ENCODE assay signal across 18 cellular contexts in genomic region chr13:65990684-65991083, GRCh38.
DNase-seq lines count a peak whose midpoint lies in the region; ATAC-seq, FAIRE-seq and TF ChIP-seq lines count a peak whose summit lies in the region.
"Had no signal": no experiment of that assay in that cellular context is flagged by ENCODE, and none has a peak within 500 bp of the region (broad histone marks: within the 10 kb centered on the region; RNA-seq: fewer than 3 reads in every experiment).

No MANE protein-coding gene starts in this region.

- H3K36me3 ChIP-seq in GM23338 (ENCODE audit: insufficient read depth) (no peaks in the 10 kb centered on the region), NT2/D1 (ENCODE audit: insufficient read depth, insufficient read length, low read length) (no peaks in the 10 kb centered on the region), bronchial epithelial cell (ENCODE audit: control insufficient read depth, insufficient read depth, low read length) (no peaks in the 10 kb centered on the region), uterus (no peaks in the 10 kb centered on the region)
- H3K36me3 ChIP-seq: BLaER1, HAP-1 had no signal

- H3K9me3 Mint-ChIP-seq in GM23338 = no peaks in the 10 kb centered on the region
- H3K9me3 Mint-ChIP-seq in stimulated activated effector memory CD8-positive, alpha-beta T cell treated with anti-CD3 and anti-CD28 coated beads, Interleukin-12 subunit alpha, Interleukin-12 subunit beta, amount 100 ng/mL, for 72 hours = peaks cover 2% of the 10 kb centered on the region

- H3F3A ChIP-seq in GM23338 (replicated peaks; ENCODE audit: low read depth) = no peaks in the 10 kb centered on the region

- no peak for FAIRE-seq in bronchial epithelial cell (lab: Jason Lieb, UNC)
- FAIRE-seq: GM12878, GM19239 had no signal

- TF ChIP-seq POLR2A in uterus (IDR thresholded peaks at IDR 0.05) = no peak

- no peak overlapping the region for H3K4me2 ChIP-seq in GM23338
- H3K4me2 ChIP-seq: BLaER1 had no signal

- no peaks in the 10 kb centered on the region for H3K27me3 ChIP-seq in GM23338 (ENCODE audit: insufficient read depth)
- no peaks in the 10 kb centered on the region for H3K27me3 ChIP-seq in NT2/D1 (ENCODE audit: insufficient read depth, insufficient read length)
- H3K27me3 ChIP-seq in bronchial epithelial cell (ENCODE audit: control insufficient read depth, insufficient read depth, low read length) = no peaks in the 10 kb centered on the region
- H3K27me3 ChIP-seq in uterus = no peaks in the 10 kb centered on the region
- H3K27me3 ChIP-seq: BLaER1 had no signal

- no peak overlapping the region for H3K4me3 Mint-ChIP-seq in GM23338
- H3K4me3 Mint-ChIP-seq in stimulated activated effector memory CD8-positive, alpha-beta T cell treated with anti-CD3 and anti-CD28 coated beads, Interleukin-12 subunit alpha, Interleukin-12 subunit beta, amount 100 ng/mL, for 72 hours = no peak overlapping the region
- H3K4me3 Mint-ChIP-seq: CD14-positive monocyte; CD4-positive, alpha-beta memory T cell had no signal

- DNase-seq in GM23338 (ENCODE audit: low spot score) (peak; percentile 23), NT2/D1 (ENCODE audit: low read depth, low spot score) (peak; percentile 1), bronchial epithelial cell (ENCODE audit: low read depth) (peak; percentile 15), iPS-NIHi7 (ENCODE audit: extremely low spot score) (peak; percentile 9), head of caudate nucleus (no peak), uterus (no peak)
- DNase-seq in stimulated activated effector memory CD8-positive, alpha-beta T cell treated with anti-CD3 and anti-CD28 coated beads, Interleukin-12 subunit alpha, Interleukin-12 subunit beta, amount 100 ng/mL, for 72 hours (ENCODE audit: low spot score in 2 of 2) = no peak
- DNase-seq: 8988T; CD4-positive, alpha-beta memory T cell; DMS153; DMS79 had no signal

- H3K4me3 ChIP-seq in GM23338 (no peak overlapping the region), NT2/D1 (ENCODE audit: insufficient read length, low read depth) (no peak overlapping the region), bronchial epithelial cell (ENCODE audit: low read depth, low read length) (no peak overlapping the region), uterus (no peak overlapping the region)
- H3K4me3 ChIP-seq: BLaER1, GM12878, HAP-1 had no signal

- H3K9me3 ChIP-seq in NT2/D1 (ENCODE audit: insufficient read depth, low read length) (no peaks in the 10 kb centered on the region), uterus (no peaks in the 10 kb centered on the region)
- H3K9me3 ChIP-seq: BLaER1, HAP-1 had no signal

- H4K20me1 ChIP-seq in GM23338 (replicated peaks; ENCODE audit: insufficient read depth) = no peaks in the 10 kb centered on the region
- H4K20me1 ChIP-seq: BLaER1 had no signal

- TF ChIP-seq CTCF in GM23338 (conservative IDR thresholded peaks at IDR 0.05; ENCODE audit: low read depth in 2 of 2) (no peak), bronchial epithelial cell (IDR thresholded peaks at IDR 0.05; ENCODE audit: insufficient read depth, low read length, severe bottlenecking) (no peak), uterus (IDR thresholded peaks at IDR 0.05) (no peak)

- no peaks in the 10 kb centered on the region for H3K79me2 ChIP-seq in GM23338 (replicated peaks; ENCODE audit: insufficient read depth)

- H3K27me3 Mint-ChIP-seq in GM23338 (ENCODE audit: insufficient read depth, low read depth, poor library complexity) = no peaks in the 10 kb centered on the region
- H3K27me3 Mint-ChIP-seq: CD4-positive, alpha-beta memory T cell had no signal

- H3K27ac Mint-ChIP-seq in GM23338 = no peak overlapping the region
- no peak overlapping the region for H3K27ac Mint-ChIP-seq in stimulated activated effector memory CD8-positive, alpha-beta T cell treated with anti-CD3 and anti-CD28 coated beads, Interleukin-12 subunit alpha, Interleukin-12 subunit beta, amount 100 ng/mL, for 72 hours
- H3K27ac Mint-ChIP-seq: CD14-positive monocyte; CD4-positive, alpha-beta memory T cell had no signal

- H3K36me3 Mint-ChIP-seq in GM23338 (ENCODE audit: low read depth) = no peaks in the 10 kb centered on the region
- H3K36me3 Mint-ChIP-seq in stimulated activated effector memory CD8-positive, alpha-beta T cell treated with anti-CD3 and anti-CD28 coated beads, Interleukin-12 subunit alpha, Interleukin-12 subunit beta, amount 100 ng/mL, for 72 hours = no peaks in the 10 kb centered on the region
- H3K36me3 Mint-ChIP-seq: CD14-positive monocyte; CD4-positive, alpha-beta memory T cell had no signal

- H3K4me1 ChIP-seq in GM23338 (ENCODE audit: insufficient read depth) (0 out of 2 replicates have a peak, but pooled peaks cover 2% of the 10 kb centered on the region), NT2/D1 (ENCODE audit: insufficient read depth, insufficient read length) (no peaks in the 10 kb centered on the region), uterus (no peaks in the 10 kb centered on the region)
- H3K4me1 ChIP-seq: BLaER1, HAP-1 had no signal

- H3K27ac ChIP-seq in GM23338 (ENCODE audit: low read depth) (no peak overlapping the region), uterus (no peak overlapping the region)
- H3K27ac ChIP-seq: BLaER1, HL-60 had no signal

- ATAC-seq in GM23338 (peak; percentile 52), HG02623 (IDR thresholded peaks at IDR 0.05; ENCODE audit: unreplicated experiment) (no peak)
- no peak for ATAC-seq in stimulated activated effector memory CD8-positive, alpha-beta T cell treated with anti-CD3 and anti-CD28 coated beads, Interleukin-12 subunit alpha, Interleukin-12 subunit beta, amount 100 ng/mL, for 72 hours
- ATAC-seq: GM12878 had no signal

- no peak overlapping the region for H2AFZ ChIP-seq in GM23338

- H3K9ac ChIP-seq in NT2/D1 (ENCODE audit: insufficient read length, low read depth) = no peak overlapping the region
- H3K9ac ChIP-seq: BLaER1 had no signal

- intact Hi-C loops in head of caudate nucleus (cut with DNase I) (no loop called here), uterus (cut with DNase I; ENCODE audit: low total_unique reads) (no loop called here)

- H3K9me2 ChIP-seq in GM23338 (ENCODE audit: insufficient read depth) = no peaks in the 10 kb centered on the region

- 0 out of 3 replicates have a peak, but pooled peaks cover 2% of the 10 kb centered on the region for H3K4me1 Mint-ChIP-seq in GM23338
- no peaks in the 10 kb centered on the region for H3K4me1 Mint-ChIP-seq in stimulated activated effector memory CD8-positive, alpha-beta T cell treated with anti-CD3 and anti-CD28 coated beads, Interleukin-12 subunit alpha, Interleukin-12 subunit beta, amount 100 ng/mL, for 72 hours
- H3K4me1 Mint-ChIP-seq: CD14-positive monocyte; CD4-positive, alpha-beta memory T cell had no signal

TF ChIP-seq in GM23338, 12 proteins besides CTCF, POLR2A, EP300 and RAD21 (continues in another document):
- TF ChIP-seq ZNF462 (CRISPR knock-in tag; IDR thresholded peaks at IDR 0.05) (no peak), ZNF331 (CRISPR knock-in tag; IDR thresholded peaks at IDR 0.05; ENCODE audit: low read depth) (no peak)

Comparison
In these comparisons a context has a peak if more than half of its experiments do, and no peak if none do; other contexts are left out.
1. DNase-seq: peak in GM23338 (single experiment), NT2/D1 (single experiment), bronchial epithelial cell (single experiment) and iPS-NIHi7 (single experiment); none in head of caudate nucleus (0 of 42), stimulated activated effector memory CD8-positive, alpha-beta T cell treated with anti-CD3 and anti-CD28 coated beads, Interleukin-12 subunit alpha, Interleukin-12 subunit beta, amount 100 ng/mL, for 72 hours (0 of 2) and uterus (0 of 2).